In genomic region chr19:47227347-47228167, GRCh38 we compare ENCODE assay signal across 8 cellular contexts. TPM values are rescaled to one million over a fixed set of nuclear protein-coding genes. Genes with fewer than 3 reads are reported as not detected.
DNase-seq lines count a peak whose midpoint lies in the region; ATAC-seq, FAIRE-seq and TF ChIP-seq lines count a peak whose summit lies in the region.

No MANE protein-coding gene starts in this region.

- CTCF ChIA-PET in A549 (lab: Yijun Ruan, JAX) (interaction anchor here (1.0 to 24.7 kb wide), 6 partner anchors 10 to 23 kb away, joined by 3 to 893 read pairs (median 14); partner anchors contain the start of gene CCDC9), GM10248 (lab: Yijun Ruan, JAX) (interaction anchor here (2.1 to 11.8 kb wide), 4 partner anchors 17 to 21 kb away, joined by 7 to 153 read pairs (median 44); no protein-coding TSS in a partner anchor), WTC11 (lab: Charles Lee) (interaction anchor here (0.7 to 9.0 kb wide), 6 partner anchors 12 to 47 kb away, joined by 3 to 136 read pairs (median 6); partner anchors contain the start of genes CCDC9 and INAFM1)

- no peak for TF ChIP-seq CTCF in A549 (IDR thresholded peaks at IDR 0.05)
- TF ChIP-seq CTCF in GM10248 (IDR thresholded peaks at IDR 0.05; ENCODE audit: control extremely low read depth, extremely low read depth, low read depth, missing control alignments): no peak
- no peak for TF ChIP-seq CTCF in WTC11 (IDR thresholded peaks at IDR 0.05)
- TF ChIP-seq CTCF in endothelial cell (IDR thresholded peaks at IDR 0.05; ENCODE audit: unreplicated experiment): no peak

- peak; percentile 31; the same call in 1 of the 2 replicates for TF ChIP-seq POLR2A in A549 (IDR thresholded peaks at IDR 0.05; ENCODE audit: low read length)

- H3K27me3 ChIP-seq in mesendoderm (ENCODE audit: insufficient read depth, low read length, poor library complexity): no peaks in the 10 kb centered on the region

- no peak for FAIRE-seq in A549 (lab: Jason Lieb, UNC)

- DNase-seq in A549 (ENCODE audit: low read depth in 1 of 2, low spot score in 1 of 2): peak; percentile 96 to 99
- DNase-seq in GM10248 (ENCODE audit: extremely low spot score): peak; percentile 82
- peak; percentile 32 for DNase-seq in NCI-H1105 treated with DMSO at 0.1 percent for 48 hours (lab: John Stamatoyannopoulos, UW)
- DNase-seq in WTC11 (ENCODE audit: low spot score): peak; percentile 97
- peak; percentile 86 for DNase-seq in endothelial cell (ENCODE audit: low spot score)
- DNase-seq in mesendoderm: peak; percentile 100
- peak; percentile 80 for DNase-seq in stromal cell of bone marrow (ENCODE audit: low read depth)

- H3K27ac ChIP-seq in A549 (peak overlapping the region; percentile 97 to 98), mesendoderm (ENCODE audit: low read depth, low read length) (peak overlapping the region; percentile 96)

- H3K4me1 Mint-ChIP-seq in WTC11 (peaks cover 22% of the 10 kb centered on the region), endothelial cell (ENCODE audit: unreplicated experiment) (peaks cover 15% of the 10 kb centered on the region)

- WGBS in A549 (ENCODE audit: missing lambda C conversion rate): 2% methylated on average over 19 of the region's 27 CpGs
- WGBS in mesendoderm (ENCODE audit: extremely low coverage, insufficient coverage, low lambda C conversion rate): no CpG with 5 or more reads among the region's 27 CpGs

- H2BK120ac ChIP-seq in mesendoderm (ENCODE audit: low read depth, low read length): peak overlapping the region; percentile 94

- H2BK15ac ChIP-seq in mesendoderm (replicated peaks; ENCODE audit: low read depth): no peak overlapping the region

- H3K9ac ChIP-seq in mesendoderm (ENCODE audit: low read length): peak overlapping the region; percentile 76

- peak overlapping the region; percentile 79 for H3K4me3 Mint-ChIP-seq in WTC11
- H3K4me3 Mint-ChIP-seq in endothelial cell (ENCODE audit: unreplicated experiment): peak overlapping the region; percentile 87

- H4K5ac ChIP-seq in mesendoderm (ENCODE audit: low read length): no peak overlapping the region

- H3K36me3 Mint-ChIP-seq in WTC11: peaks cover 8% of the 10 kb centered on the region
- H3K36me3 Mint-ChIP-seq in endothelial cell (ENCODE audit: low read depth, unreplicated experiment): peaks cover 8% of the 10 kb centered on the region

- peak overlapping the region; percentile 96 for H3K27ac Mint-ChIP-seq in WTC11
- peak overlapping the region; percentile 77 for H3K27ac Mint-ChIP-seq in endothelial cell (ENCODE audit: unreplicated experiment)

- POLR2A ChIA-PET in A549 (lab: Yijun Ruan, JAX): interaction anchor here (0.6 to 3.7 kb wide), 12 partner anchors 9 to 343 kb away, joined by 3 to 118 read pairs (median 6); partner anchors contain the start of genes CCDC9 and INAFM1
- POLR2A ChIA-PET in GM10248 (lab: Yijun Ruan, JAX): interaction anchor here (0.6 to 4.0 kb wide), 12 partner anchors 10 to 1761 kb away, joined by 3 to 61 read pairs (median 8); partner anchors contain the start of gene INAFM1
- POLR2A ChIA-PET in WTC11 (lab: Charles Lee): interaction anchor here (0.6 to 3.9 kb wide), 8 partner anchors 13 to 114 kb away, joined by 3 to 61 read pairs (median 12); partner anchors contain the start of genes CCDC9 and ZC3H4

- no peak overlapping the region for H2AK5ac ChIP-seq in mesendoderm (ENCODE audit: low read length)

- no peaks in the 10 kb centered on the region; the same call in 1 of the 2 replicates for H3K27me3 Mint-ChIP-seq in WTC11 (ENCODE audit: low read depth)
- H3K27me3 Mint-ChIP-seq in endothelial cell (ENCODE audit: unreplicated experiment): peaks cover 17% of the 10 kb centered on the region

- peak; percentile 22 to 69; a peak in 1 of 5 replicates for TF ChIP-seq EP300 in A549 (IDR thresholded peaks at IDR 0.05)

- H4K8ac ChIP-seq in mesendoderm (ENCODE audit: low read depth, low read length): peak overlapping the region; percentile 41

- peak overlapping the region; percentile 96 for H3K4ac ChIP-seq in mesendoderm (ENCODE audit: low read depth, low read length)

- H3K4me2 ChIP-seq in A549 (peak overlapping the region; percentile 99), mesendoderm (ENCODE audit: low read length) (peak overlapping the region; percentile 45)

- peaks cover 48% of the 10 kb centered on the region for H3K4me1 ChIP-seq in A549
- H3K4me1 ChIP-seq in mesendoderm (ENCODE audit: control insufficient read depth, low read depth, low read length): peaks cover 10% of the 10 kb centered on the region

- H3K9me3 Mint-ChIP-seq in WTC11 (no peaks in the 10 kb centered on the region), endothelial cell (ENCODE audit: unreplicated experiment) (no peaks in the 10 kb centered on the region)

- H3K4me3 ChIP-seq in A549 (peak overlapping the region; percentile 89), mesendoderm (ENCODE audit: low read length) (no peak overlapping the region)

- H3K79me1 ChIP-seq in mesendoderm (ENCODE audit: low read length): peaks cover 10% of the 10 kb centered on the region

- H2BK5ac ChIP-seq in mesendoderm (ENCODE audit: low read length): peak overlapping the region; percentile 85

- H3K79me2 ChIP-seq in mesendoderm (ENCODE audit: control insufficient read depth, insufficient read depth, low read length): peaks cover 11% of the 10 kb centered on the region

- H3K9me3 ChIP-seq in A549: no peaks in the 10 kb centered on the region

- ATAC-seq in A549: peak; percentile 45 to 55
- ATAC-seq in WTC11: peak; percentile 69
- no peak for ATAC-seq in GM21367 (IDR thresholded peaks at IDR 0.05; ENCODE audit: unreplicated experiment)

- H3K23ac ChIP-seq in mesendoderm (ENCODE audit: low read length): no peak overlapping the region

- H3K36me3 ChIP-seq in mesendoderm (ENCODE audit: control insufficient read depth, insufficient read depth, low read length): no peaks in the 10 kb centered on the region

- TF ChIP-seq RAD21 in A549 (conservative IDR thresholded peaks at IDR 0.05 in 1 of 2, IDR thresholded peaks at IDR 0.05 in 1 of 2): no peak

- peak overlapping the region; percentile 94 for H3K56ac ChIP-seq in mesendoderm (ENCODE audit: low read length)

- peak overlapping the region; percentile 99 for H3K18ac ChIP-seq in mesendoderm (ENCODE audit: low read length)

TF ChIP-seq in A549, 52 proteins besides CTCF, POLR2A, EP300 and RAD21 (continues in another document):
- TF ChIP-seq HOXB5 (CRISPR knock-in tag; IDR thresholded peaks at IDR 0.05): 0 out of 2 replicates have a peak, but pooled peaks have one; percentile 10
- TF ChIP-seq RNF2 (IDR thresholded peaks at IDR 0.05; ENCODE audit: borderline replicate concordance, low read depth): no peak
- no peak for TF ChIP-seq FOSL2 (IDR thresholded peaks at IDR 0.05)
- peak; percentile 13; the same call in 1 of the 2 replicates for TF ChIP-seq FOSL2 (CRISPR knock-in tag; IDR thresholded peaks at IDR 0.05)
- no peak for TF ChIP-seq HEYL (CRISPR knock-in tag; IDR thresholded peaks at IDR 0.05)

TF ChIP-seq in WTC11, 78 proteins besides CTCF, POLR2A, EP300 and RAD21 (continues in another document):
- TF ChIP-seq, protein P1, sequence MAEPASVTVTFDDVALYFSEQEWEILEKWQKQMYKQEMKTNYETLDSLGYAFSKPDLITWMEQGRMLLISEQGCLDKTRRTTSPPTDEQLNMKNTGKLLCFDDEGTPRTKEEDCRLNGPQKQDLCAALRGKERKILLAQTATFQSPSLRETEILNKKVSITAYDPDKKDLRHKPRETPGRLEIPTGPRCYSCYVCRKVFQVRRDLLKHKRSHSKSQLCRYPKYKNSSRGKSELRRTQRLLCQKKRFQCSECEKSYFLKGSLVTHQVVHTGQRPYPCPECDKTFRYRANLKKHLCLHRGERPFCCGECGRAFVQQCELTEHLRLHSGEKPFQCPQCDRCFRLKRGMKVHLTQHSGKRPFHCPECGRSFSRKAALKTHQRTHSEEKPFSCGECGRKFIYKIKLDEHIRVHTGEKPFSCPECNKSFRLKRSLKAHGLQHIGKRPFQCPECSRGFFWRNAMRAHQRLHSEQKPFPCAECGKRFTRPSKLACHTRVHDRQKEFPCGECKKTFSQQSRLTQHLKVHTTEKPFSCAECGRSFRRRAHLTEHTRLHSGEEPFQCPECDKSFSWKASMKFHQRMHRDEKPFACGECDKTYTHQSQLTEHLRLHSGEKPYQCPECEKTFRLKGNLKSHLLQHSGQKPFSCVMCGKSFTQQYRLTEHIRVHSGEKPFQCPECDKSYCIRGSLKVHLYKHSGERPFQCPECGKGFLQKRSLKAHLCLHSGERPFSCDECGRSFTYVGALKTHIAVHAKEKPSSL (CRISPR knock-in tag; conservative IDR thresholded peaks at IDR 0.05): no peak

RNA-seq across cellular contexts. Expression of gene BBC3, which starts 3.4 kb away (rescaled TPM):
- polyA plus RNA-seq in A549 (2011; rRNA removed): 3.6 and 6.0 TPM in 2 replicates
- polyA plus RNA-seq in A549 (2012; cell fraction: cytosol; rRNA removed): 8.9 and 15.7 TPM in 2 replicates
- polyA plus RNA-seq in A549 (2012; cell fraction: nucleus; rRNA removed): 21.8 and 21.9 TPM in 2 replicates
- 8.9 to 9.4 TPM (median 8.9 TPM) in 3 replicates for polyA plus RNA-seq in A549 (2017; fragmentation: RNase III; extraction: RNeasy Plus Mini Kit Qiagen cat#74134 plus additional on column Dnase treatment)
- polyA minus RNA-seq in A549 (2011; rRNA and poly(A)+ RNA removed): 3.2 and 5.3 TPM in 2 replicates
- total RNA-seq in WTC11 (2021): 29.4 to 49.5 TPM (median 32.2 TPM) in 3 replicates
- total RNA-seq in endothelial cell (ENCODE audit: unreplicated experiment): 18.6 TPM
- 5.3 TPM for polyA plus RNA-seq in mesendoderm (2013, experiment 1 of 2)
- 4.7 TPM for polyA plus RNA-seq in mesendoderm (2013, experiment 2 of 2)

RNA-seq across cellular contexts. Expression of gene CCDC9, which starts 28.8 kb away (rescaled TPM):
- polyA plus RNA-seq in A549 (2011; rRNA removed): 6.5 and 9.4 TPM in 2 replicates
- 8.2 and 9.1 TPM in 2 replicates for polyA plus RNA-seq in A549 (2012; cell fraction: cytosol; rRNA removed)
- 20.7 and 30.6 TPM in 2 replicates for polyA plus RNA-seq in A549 (2012; cell fraction: nucleus; rRNA removed)
- polyA plus RNA-seq in A549 (2017; fragmentation: RNase III; extraction: RNeasy Plus Mini Kit Qiagen cat#74134 plus additional on column Dnase treatment): 22.2 to 25.7 TPM (median 24.6 TPM) in 3 replicates
- 1.7 and 6.1 TPM in 2 replicates for polyA minus RNA-seq in A549 (2011; rRNA and poly(A)+ RNA removed)
- 30.4 to 37.7 TPM (median 33.0 TPM) in 3 replicates for total RNA-seq in WTC11 (2021)
- 28.0 TPM for total RNA-seq in endothelial cell (ENCODE audit: unreplicated experiment)
- polyA plus RNA-seq in mesendoderm (2013, experiment 1 of 2): 15.0 TPM
- 14.2 TPM for polyA plus RNA-seq in mesendoderm (2013, experiment 2 of 2)

RNA-seq across cellular contexts. Expression of gene INAFM1, which starts 47.1 kb away (rescaled TPM):
- polyA plus RNA-seq in A549 (2011; rRNA removed) (1.5 and 1.6 TPM in 2 replicates), A549 (2017; fragmentation: RNase III; extraction: RNeasy Plus Mini Kit Qiagen cat#74134 plus additional on column Dnase treatment) (4.6 to 5.7 TPM (median 5.5 TPM) in 3 replicates)
- 4.2 and 5.9 TPM in 2 replicates for polyA plus RNA-seq in A549 (2012; cell fraction: cytosol; rRNA removed)
- 19.1 and 20.8 TPM in 2 replicates for polyA plus RNA-seq in A549 (2012; cell fraction: nucleus; rRNA removed)
- 0.21 and 2.1 TPM in 2 replicates for polyA minus RNA-seq in A549 (2011; rRNA and poly(A)+ RNA removed)
- total RNA-seq in WTC11 (2021) (7.0 to 8.1 TPM (median 7.3 TPM) in 3 replicates), endothelial cell (ENCODE audit: unreplicated experiment) (4.8 TPM)
- 2.9 TPM for polyA plus RNA-seq in mesendoderm (2013, experiment 1 of 2)
- 2.8 TPM for polyA plus RNA-seq in mesendoderm (2013, experiment 2 of 2)

Comparison
In these comparisons a context has a peak if more than half of its experiments do, and no peak if none do; other contexts are left out.
1. DNase-seq: peak in every context shown above with its lines; median percentile 100 in mesendoderm; 98 in A549; 97 in WTC11; 86 in endothelial cell; 82 in GM10248; 80 in stromal cell of bone marrow; 32 in NCI-H1105 treated with DMSO at 0.1 percent for 48 hours.
2. Of the 8 proteins assayed by ChIP-seq in both WTC11 and A549: peak only in WTC11: HMGXB4, TP53 and USF2; only in A549: ESRRA and JUN; in both: MAX; in neither: 2.